ENCODE assay signal across 1 cellular context in the genomic region with DNA sequence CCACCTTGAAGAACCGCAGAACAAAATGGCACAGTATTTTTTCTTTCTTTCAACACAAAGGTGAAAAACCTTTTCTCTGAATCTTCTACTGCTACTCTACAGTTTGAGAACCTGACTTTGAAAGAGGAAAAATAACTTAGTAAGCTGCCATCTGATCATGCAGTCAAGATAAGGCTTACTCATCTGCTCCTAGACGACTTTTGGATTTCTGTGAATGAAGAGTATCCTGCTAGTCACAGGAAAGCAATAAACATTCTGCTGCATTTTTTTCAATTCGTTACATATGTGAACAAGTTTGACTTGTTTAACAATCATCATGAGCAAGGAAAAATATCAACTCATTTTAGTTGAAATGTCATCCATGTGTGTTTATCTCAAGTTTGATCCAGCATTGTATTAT.
A peak's percentile ranks its signal among the peaks of the same experiment; 100 is the strongest.
TF ChIP-seq lines count a peak whose summit lies in the region.

No MANE protein-coding gene starts in this region.

TF ChIP-seq in endothelial cell of umbilical vein, 7 proteins besides CTCF, POLR2A, EP300 and RAD21:
- TF ChIP-seq POLR2AphosphoS5 (IDR thresholded peaks at IDR 0.05; ENCODE audit: insufficient read depth, low read depth, low read length) (no peak), GATA2 (IDR thresholded peaks at IDR 0.05; ENCODE audit: insufficient read depth, insufficient read length, low read depth, low read length) (peak; percentile 76), FOS (IDR thresholded peaks at IDR 0.05; ENCODE audit: borderline replicate concordance, insufficient read depth, low read length) (no peak), MYC (IDR thresholded peaks at IDR 0.05; ENCODE audit: low read depth, low read length) (no peak)
- TF ChIP-seq, protein P1, sequence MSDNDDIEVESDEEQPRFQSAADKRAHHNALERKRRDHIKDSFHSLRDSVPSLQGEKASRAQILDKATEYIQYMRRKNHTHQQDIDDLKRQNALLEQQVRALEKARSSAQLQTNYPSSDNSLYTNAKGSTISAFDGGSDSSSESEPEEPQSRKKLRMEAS (IDR thresholded peaks at IDR 0.05; ENCODE audit: insufficient read depth, insufficient read length) = no peak
